In genomic region chr13:99342723-99343315, GRCh38 we compare ENCODE assay signal across 21 cellular contexts. TPM values are rescaled to one million over a fixed set of nuclear protein-coding genes. Genes with fewer than 3 reads are reported as not detected.
"Had no signal": no experiment of that assay in that cellular context is flagged by ENCODE, and none has a peak within 500 bp of the region (broad histone marks: within the 10 kb centered on the region; RNA-seq: fewer than 3 reads in every experiment).

No MANE protein-coding gene starts in this region.

- H3K9me3 Mint-ChIP-seq: activated naive CD8-positive, alpha-beta T cell treated with anti-CD3 and anti-CD28 coated beads, Interleukin-2, amount 50 U/mL, for 24 hours; activated T-cell treated with anti-CD3 and anti-CD28 coated beads, Interleukin-2, amount 50 U/mL, for 72 hours; brain; endodermal cell; stimulated activated memory B cell treated with anti-CD40 and anti-IgM and Interleukin-4, amounts not matched to agents 10 μg/mL and 1 μg/mL and 100 μg/mL, for 72 hours had no signal

- DNase-seq: activated gamma-delta T cell; activated naive CD8-positive, alpha-beta T cell treated with anti-CD3 and anti-CD28 coated beads, Interleukin-2, amount 50 U/mL, for 24 hours; activated T-cell treated with anti-CD3 and anti-CD28 coated beads, Interleukin-2, amount 50 U/mL, for 72 hours; anterior cingulate cortex; central memory CD4-positive, alpha-beta T cell; endodermal cell; hypothalamus; islet precursor cell; lower lobe of right lung; pancreas; spleen; stimulated activated CD4-positive, alpha-beta T cell treated with anti-CD3 and anti-CD28 coated beads, Interleukin-4, amount 100 ng/mL, for 4 hours; T-helper 2 cell; upper lobe of left lung; WERI-Rb-1 had no signal

- ATAC-seq: activated naive CD8-positive, alpha-beta T cell treated with anti-CD3 and anti-CD28 coated beads, Interleukin-2, amount 50 U/mL, for 24 hours; activated T-cell treated with anti-CD3 and anti-CD28 coated beads, Interleukin-2, amount 50 U/mL, for 72 hours; lower lobe of right lung; pancreas; stimulated activated memory B cell treated with anti-CD40 and anti-IgM and Interleukin-4, amounts not matched to agents 10 μg/mL and 1 μg/mL and 100 μg/mL, for 72 hours had no signal

- H3K27ac Mint-ChIP-seq: activated naive CD8-positive, alpha-beta T cell treated with anti-CD3 and anti-CD28 coated beads, Interleukin-2, amount 50 U/mL, for 24 hours; activated T-cell treated with anti-CD3 and anti-CD28 coated beads, Interleukin-2, amount 50 U/mL, for 72 hours; brain; endodermal cell; stimulated activated memory B cell treated with anti-CD40 and anti-IgM and Interleukin-4, amounts not matched to agents 10 μg/mL and 1 μg/mL and 100 μg/mL, for 72 hours had no signal

- FAIRE-seq: colon, frontal cortex, pancreas had no signal

- H3K27me3 Mint-ChIP-seq: activated naive CD8-positive, alpha-beta T cell treated with anti-CD3 and anti-CD28 coated beads, Interleukin-2, amount 50 U/mL, for 24 hours; brain; stimulated activated memory B cell treated with anti-CD40 and anti-IgM and Interleukin-4, amounts not matched to agents 10 μg/mL and 1 μg/mL and 100 μg/mL, for 72 hours had no signal

- H3K4me3 Mint-ChIP-seq: activated naive CD8-positive, alpha-beta T cell treated with anti-CD3 and anti-CD28 coated beads, Interleukin-2, amount 50 U/mL, for 24 hours; activated T-cell treated with anti-CD3 and anti-CD28 coated beads, Interleukin-2, amount 50 U/mL, for 72 hours; brain; endodermal cell; stimulated activated memory B cell treated with anti-CD40 and anti-IgM and Interleukin-4, amounts not matched to agents 10 μg/mL and 1 μg/mL and 100 μg/mL, for 72 hours had no signal

- H3K4me3 ChIP-seq: lower lobe of right lung, pancreas, spleen, thoracic aorta, upper lobe of left lung had no signal

- H3K4me1 Mint-ChIP-seq: brain had no signal

- H3K27me3 ChIP-seq: pancreas, spleen, upper lobe of left lung had no signal

- H3K27ac ChIP-seq: lower lobe of right lung, pancreas, spleen, thoracic aorta, upper lobe of left lung, WERI-Rb-1 had no signal

- H3K4me1 ChIP-seq: lower lobe of right lung, upper lobe of left lung had no signal

- H3K9me3 ChIP-seq: lower lobe of right lung, pancreas, spleen, thoracic aorta, upper lobe of left lung had no signal

RNA-seq across cellular contexts. Expression of gene GPR183, which starts 35.6 kb away (rescaled TPM):
- total RNA-seq: renal cortical epithelial cell had no signal
